In the genomic region with DNA sequence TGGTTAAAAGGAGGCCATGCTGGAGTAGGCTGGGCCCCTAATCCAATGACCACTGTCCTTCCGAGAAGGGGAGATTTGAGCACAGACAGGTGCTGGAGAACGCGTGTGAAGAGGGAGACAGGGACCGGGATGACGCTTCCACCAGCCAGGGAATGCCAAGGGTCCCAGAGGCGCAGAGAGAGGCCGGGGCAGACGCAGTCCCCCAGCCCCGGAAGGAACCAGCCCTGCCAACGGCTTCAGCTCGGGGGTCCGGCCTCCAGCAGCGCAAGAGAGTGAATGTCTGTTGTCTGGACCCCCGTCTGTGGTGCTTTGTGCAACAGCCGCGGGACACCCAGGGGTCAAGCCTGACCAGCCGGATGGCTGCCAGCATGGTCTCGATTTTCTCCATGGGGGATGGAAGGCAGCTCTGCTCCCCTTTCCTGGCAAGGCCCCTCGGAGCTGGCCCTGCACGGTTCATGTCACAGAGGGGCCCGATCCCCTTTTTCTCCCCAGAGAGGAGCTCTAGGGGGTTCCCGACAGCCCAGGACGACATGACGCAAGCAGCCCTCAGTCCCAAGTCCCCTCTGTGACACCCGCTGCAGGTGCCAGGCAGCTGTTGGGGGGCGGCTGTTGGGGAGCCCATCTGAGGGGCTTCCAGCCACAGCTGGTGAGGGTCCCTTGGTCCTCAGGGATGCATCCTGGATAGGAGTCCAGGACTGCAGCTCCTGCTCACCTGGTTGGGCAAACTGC, we compare ENCODE assay signal across 14 cellular contexts.
A peak's percentile ranks its signal among the peaks of the same experiment; 100 is the strongest.
DNase-seq lines count a peak whose midpoint lies in the region; ATAC-seq and TF ChIP-seq lines count a peak whose summit lies in the region.
"Had no signal": no experiment of that assay in that cellular context is flagged by ENCODE, and none has a peak within 500 bp of the region (broad histone marks: within the 10 kb centered on the region; RNA-seq: fewer than 3 reads in every experiment).

No MANE protein-coding gene starts in this region.

- intact Hi-C loops in OCI-LY7 (cut with micrococcal nuclease; ENCODE audit: unreplicated experiment): loop anchor here (2.0 to 5.0 kb wide), 2 partner anchors 27 to 61 kb away; no protein-coding TSS in a partner anchor

- CTCF ChIA-PET in OCI-LY7 (lab: Charles Lee; ENCODE audit: unreplicated experiment): no interaction called here

- H3K27ac ChIP-seq in OCI-LY7 (ENCODE audit: low read depth, low read length, poor library complexity, severe bottlenecking): peak overlapping the region; percentile 91
- H3K27ac ChIP-seq: left ventricle myocardium inferior, SJSA1 had no signal

- TF ChIP-seq CTCF in OCI-LY7 (conservative IDR thresholded peaks at IDR 0.05; ENCODE audit: low read length) (no peak), brain (conservative IDR thresholded peaks at IDR 0.05) (no peak)

- BruUV-seq in OCI-LY7 (replicated peaks; lab: Mats Ljungman, UMichigan): TSS peak; percentile 100

- ATAC-seq in activated naive CD4-positive, alpha-beta T cell treated with anti-CD3 and anti-CD28 coated beads, Interleukin-2, amount 50 U/mL, for 72 hours: no peak
- ATAC-seq in HG03097 (IDR thresholded peaks at IDR 0.05; ENCODE audit: low FRiP score, unreplicated experiment) (no peak), HG03342 (IDR thresholded peaks at IDR 0.05; ENCODE audit: unreplicated experiment) (no peak), GM21529 (IDR thresholded peaks at IDR 0.05; ENCODE audit: unreplicated experiment) (no peak)

- no peaks in the 10 kb centered on the region for H3K36me3 ChIP-seq in OCI-LY7 (ENCODE audit: insufficient read depth, low read length)
- H3K36me3 ChIP-seq: left ventricle myocardium inferior, SJSA1 had no signal

- no peak for DNase-seq in activated naive CD4-positive, alpha-beta T cell treated with anti-CD3 and anti-CD28 coated beads, Interleukin-2, amount 50 U/mL, for 72 hours (ENCODE audit: low spot score in 2 of 2)
- no peak for DNase-seq in OCI-LY7 (ENCODE audit: low spot score)
- no peak for DNase-seq in stimulated activated naive CD4-positive, alpha-beta T cell (lab: John Stamatoyannopoulos, UW)
- DNase-seq: activated CD8-positive, alpha-beta memory T cell treated with anti-CD3 and anti-CD28 coated beads, Interleukin-2, amount 50 U/mL, for 48 hours; foreskin fibroblast; left ventricle myocardium inferior; NCI-H1694; NCI-H446 treated with DMSO at 0.1 percent for 48 hours had no signal

- H3K79me2 ChIP-seq in OCI-LY7 (ENCODE audit: insufficient read depth, low read depth, low read length): no peaks in the 10 kb centered on the region

- H2AFZ ChIP-seq in OCI-LY7 (ENCODE audit: low read length): no peak overlapping the region; the same call in 1 of the 2 replicates

- H3K4me1 Mint-ChIP-seq in activated naive CD4-positive, alpha-beta T cell treated with anti-CD3 and anti-CD28 coated beads, Interleukin-2, amount 50 U/mL, for 24 hours: peaks cover 6% of the 10 kb centered on the region
- H3K4me1 Mint-ChIP-seq in brain: peaks cover 70% of the 10 kb centered on the region

- POLR2A ChIA-PET in OCI-LY7 (lab: Charles Lee): interaction anchor here (0.9 to 1.5 kb wide), 2 partner anchors 23 to 64 kb away, joined by 3 read pairs; no protein-coding TSS in a partner anchor

- no peaks in the 10 kb centered on the region for H4K20me1 ChIP-seq in OCI-LY7 (ENCODE audit: insufficient read depth, low read length)

- H3K27me3 Mint-ChIP-seq in activated naive CD4-positive, alpha-beta T cell treated with anti-CD3 and anti-CD28 coated beads, Interleukin-2, amount 50 U/mL, for 24 hours: no peaks in the 10 kb centered on the region
- peaks cover 4% of the 10 kb centered on the region for H3K27me3 Mint-ChIP-seq in brain

- peak overlapping the region; percentile 86 for H3K27ac Mint-ChIP-seq in activated naive CD4-positive, alpha-beta T cell treated with anti-CD3 and anti-CD28 coated beads, Interleukin-2, amount 50 U/mL, for 24 hours
- peak overlapping the region in 1 of 2 donors; percentile 97 for H3K27ac Mint-ChIP-seq in activated naive CD4-positive, alpha-beta T cell treated with anti-CD3 and anti-CD28 coated beads, Interleukin-2, amount 50 U/mL, for 72 hours
- peak overlapping the region in 3 of 5 experiments; percentile 12 to 85 (median 74) for H3K27ac Mint-ChIP-seq in brain

- H3K4me3 ChIP-seq in OCI-LY7 (ENCODE audit: low read depth, low read length, poor library complexity, severe bottlenecking): peak overlapping the region; percentile 55
- H3K4me3 ChIP-seq: left ventricle myocardium inferior, SJSA1 had no signal

- no peaks in the 10 kb centered on the region for H3K36me3 Mint-ChIP-seq in activated naive CD4-positive, alpha-beta T cell treated with anti-CD3 and anti-CD28 coated beads, Interleukin-2, amount 50 U/mL, for 24 hours
- H3K36me3 Mint-ChIP-seq in activated naive CD4-positive, alpha-beta T cell treated with anti-CD3 and anti-CD28 coated beads, Interleukin-2, amount 50 U/mL, for 72 hours: no peaks in the 10 kb centered on the region
- no peaks in the 10 kb centered on the region for H3K36me3 Mint-ChIP-seq in brain

- no peaks in the 10 kb centered on the region for H3K9me3 Mint-ChIP-seq in activated naive CD4-positive, alpha-beta T cell treated with anti-CD3 and anti-CD28 coated beads, Interleukin-2, amount 50 U/mL, for 24 hours
- no peaks in the 10 kb centered on the region for H3K9me3 Mint-ChIP-seq in activated naive CD4-positive, alpha-beta T cell treated with anti-CD3 and anti-CD28 coated beads, Interleukin-2, amount 50 U/mL, for 72 hours
- peaks cover 0 to 6% (median 0%) of the 10 kb centered on the region in 5 experiments for H3K9me3 Mint-ChIP-seq in brain

- H3K4me3 Mint-ChIP-seq in activated naive CD4-positive, alpha-beta T cell treated with anti-CD3 and anti-CD28 coated beads, Interleukin-2, amount 50 U/mL, for 24 hours: no peak overlapping the region
- H3K4me3 Mint-ChIP-seq in brain: peak overlapping the region in 1 of 5 experiments; percentile 24

- H3K9me2 ChIP-seq in OCI-LY7 (ENCODE audit: insufficient read depth, low read length): no peaks in the 10 kb centered on the region

- H3K4me2 ChIP-seq in OCI-LY7 (ENCODE audit: low read length): peak overlapping the region; percentile 57

- peaks cover 48% of the 10 kb centered on the region for H3K4me1 ChIP-seq in OCI-LY7 (ENCODE audit: insufficient read depth, low read length, poor library complexity, severe bottlenecking)
- H3K4me1 ChIP-seq: SJSA1 had no signal

- no peaks in the 10 kb centered on the region for H3K9me3 ChIP-seq in OCI-LY7 (ENCODE audit: low read length)
- H3K9me3 ChIP-seq: left ventricle myocardium inferior, SJSA1 had no signal
